10 cellular contexts compared by ENCODE assay signal in genomic region chr6:106128981-106129761, GRCh38. TPM values are rescaled to one million over a fixed set of nuclear protein-coding genes. Genes with fewer than 3 reads are reported as not detected.
DNase-seq lines count a peak whose midpoint lies in the region; ATAC-seq and TF ChIP-seq lines count a peak whose summit lies in the region.
"Had no signal": no experiment of that assay in that cellular context is flagged by ENCODE, and none has a peak within 500 bp of the region (broad histone marks: within the 10 kb centered on the region; RNA-seq: fewer than 3 reads in every experiment).

No MANE protein-coding gene starts in this region.

- peaks cover 0 to 3% of the 10 kb centered on the region in 2 donors for H3K9me3 Mint-ChIP-seq in stimulated activated naive B cell treated with anti-CD40 and anti-IgM and Interleukin-4, amounts not matched to agents 10 μg/mL and 1 μg/mL and 100 μg/mL, for 72 hours
- no peaks in the 10 kb centered on the region for H3K9me3 Mint-ChIP-seq in activated T-helper 2 cell treated with anti-CD3 and anti-CD28 coated beads, Interferon-gamma antibody, Interleukin-2, Interleukin-4, amounts not matched to agents 10 μg/mL and 5 μg/mL and 100 μg/mL, durations not matched to agents 14 hours and 24 hours and 36 hours

- POLR2A ChIA-PET in HCT116 (lab: Charles Lee): interaction anchor here (1.6 kb wide), 1 partner anchor 12 kb away, joined by 4 read pairs; no protein-coding TSS in a partner anchor
- POLR2A ChIA-PET in PC-9 (lab: Charles Lee; ENCODE audit: unreplicated experiment): interaction anchor here (0.6 kb wide), 2 partner anchors 17 to 77 kb away, joined by 7 to 8 read pairs; no protein-coding TSS in a partner anchor

- H3K27ac Mint-ChIP-seq in stimulated activated naive B cell treated with anti-CD40 and anti-IgM and Interleukin-4, amounts not matched to agents 10 μg/mL and 1 μg/mL and 100 μg/mL, for 72 hours: peak overlapping the region; percentile 20
- H3K27ac Mint-ChIP-seq in activated T-helper 2 cell treated with anti-CD3 and anti-CD28 coated beads, Interferon-gamma antibody, Interleukin-2, Interleukin-4, amounts not matched to agents 10 μg/mL and 5 μg/mL and 100 μg/mL, durations not matched to agents 14 hours and 24 hours and 36 hours: no peak overlapping the region

- H3K9ac ChIP-seq in HCT116 (ENCODE audit: low read length): no peak overlapping the region

- peak overlapping the region; percentile 1 to 36; a peak in 2 of 4 replicates for H3K4me3 ChIP-seq in HCT116 (replicated peaks in 1 of 2; ENCODE audit: low read depth in 1 of 2, low read length in 2 of 2)
- H3K4me3 ChIP-seq in PC-9: peak overlapping the region; percentile 32; the same call in 1 of the 2 replicates

- H3K9me2 ChIP-seq in HCT116 (ENCODE audit: insufficient read depth) (no peaks in the 10 kb centered on the region), PC-9 (ENCODE audit: insufficient read depth) (no peaks in the 10 kb centered on the region)

- BruUV-seq in HCT116 (replicated peaks; lab: Mats Ljungman, UMichigan) (no TSS peak), PC-9 (replicated peaks; lab: Mats Ljungman, UMichigan) (no TSS peak)

- TF ChIP-seq RAD21 in HCT116 (IDR thresholded peaks at IDR 0.05; ENCODE audit: low read depth): no peak

- no peaks in the 10 kb centered on the region for H3K36me3 ChIP-seq in HCT116 (ENCODE audit: control insufficient read depth in 1 of 2, insufficient read depth in 2 of 2, low read length in 2 of 2)
- H3K36me3 ChIP-seq in PC-9 (ENCODE audit: low read depth): no peaks in the 10 kb centered on the region

- TF ChIP-seq POLR2A in HCT116 (IDR thresholded peaks at IDR 0.05; ENCODE audit: borderline replicate concordance, extremely low read depth, insufficient read depth, insufficient read length): no peak

- CTCF ChIA-PET in HCT116 (lab: Charles Lee) (no interaction called here), PC-9 (lab: Charles Lee) (interaction anchor here (1.2 kb wide), 1 partner anchor 15 kb away, joined by 4 read pairs; no protein-coding TSS in a partner anchor)

- H3K4me3 Mint-ChIP-seq in stimulated activated naive B cell treated with anti-CD40 and anti-IgM and Interleukin-4, amounts not matched to agents 10 μg/mL and 1 μg/mL and 100 μg/mL, for 72 hours: no peak overlapping the region
- H3K4me3 Mint-ChIP-seq in activated T-helper 2 cell treated with anti-CD3 and anti-CD28 coated beads, Interferon-gamma antibody, Interleukin-2, Interleukin-4, amounts not matched to agents 10 μg/mL and 5 μg/mL and 100 μg/mL, durations not matched to agents 14 hours and 24 hours and 36 hours (ENCODE audit: low read depth): no peak overlapping the region

- H3K36me3 Mint-ChIP-seq in stimulated activated naive B cell treated with anti-CD40 and anti-IgM and Interleukin-4, amounts not matched to agents 10 μg/mL and 1 μg/mL and 100 μg/mL, for 72 hours: peaks cover 0 to 1% of the 10 kb centered on the region in 2 donors
- H3K36me3 Mint-ChIP-seq in activated T-helper 2 cell treated with anti-CD3 and anti-CD28 coated beads, Interferon-gamma antibody, Interleukin-2, Interleukin-4, amounts not matched to agents 10 μg/mL and 5 μg/mL and 100 μg/mL, durations not matched to agents 14 hours and 24 hours and 36 hours (ENCODE audit: low read depth): no peaks in the 10 kb centered on the region

- H3F3A ChIP-seq in PC-9 (ENCODE audit: insufficient read depth, low read depth): peaks cover 31% of the 10 kb centered on the region

- no peaks in the 10 kb centered on the region for H3K9me3 ChIP-seq in HCT116 (ENCODE audit: control insufficient read depth in 1 of 2, insufficient read depth in 1 of 2, low read depth in 1 of 2, low read length in 2 of 2)
- H3K9me3 ChIP-seq in PC-9 (ENCODE audit: insufficient read depth, low read depth): no peaks in the 10 kb centered on the region

- RAD21 ChIA-PET in HCT116 (lab: Charles Lee; ENCODE audit: low non-redundant PET in 1 of 2, low total read pairs in 2 of 2, uncharacterized antibody in 2 of 2, unreplicated experiment in 2 of 2): no interaction called here

- DNase-seq in HCT116 (ENCODE audit: low read depth, low spot score) (no peak), PC-9 (peak; percentile 60 to 98), fibroblast of gingiva (ENCODE audit: low read depth) (peak; percentile 79), NCI-H1105 (lab: John Stamatoyannopoulos, UW) (no peak)
- DNase-seq in stimulated activated naive B cell treated with anti-CD40 and anti-IgM and Interleukin-4, amounts not matched to agents 10 μg/mL and 1 μg/mL and 100 μg/mL, for 72 hours: no peak
- no peak for DNase-seq in activated T-helper 2 cell treated with anti-CD3 and anti-CD28 coated beads, Interferon-gamma antibody, Interleukin-2, Interleukin-4, amounts not matched to agents 10 μg/mL and 5 μg/mL and 100 μg/mL, durations not matched to agents 14 hours and 24 hours and 36 hours (ENCODE audit: low spot score)
- DNase-seq: midbrain; stimulated activated CD4-positive, alpha-beta T cell treated with anti-CD3 and anti-CD28 coated beads, Interleukin-2, amount 100 ng/mL, for 48 hours had no signal

- H2AFZ ChIP-seq in HCT116 (ENCODE audit: low read depth, low read length, poor library complexity, severe bottlenecking) (peak overlapping the region; percentile 83), PC-9 (no peak overlapping the region)

- H3K4me1 Mint-ChIP-seq in stimulated activated naive B cell treated with anti-CD40 and anti-IgM and Interleukin-4, amounts not matched to agents 10 μg/mL and 1 μg/mL and 100 μg/mL, for 72 hours: peaks cover 12 to 20% of the 10 kb centered on the region in 2 donors
- peaks cover 39% of the 10 kb centered on the region for H3K4me1 Mint-ChIP-seq in activated T-helper 2 cell treated with anti-CD3 and anti-CD28 coated beads, Interferon-gamma antibody, Interleukin-2, Interleukin-4, amounts not matched to agents 10 μg/mL and 5 μg/mL and 100 μg/mL, durations not matched to agents 14 hours and 24 hours and 36 hours (ENCODE audit: low read depth)

- H3K4me1 ChIP-seq in HCT116 (ENCODE audit: control insufficient read depth in 1 of 2, insufficient read depth in 2 of 2, low read length in 2 of 2) (peaks cover 0 to 28% of the 10 kb centered on the region in 2 experiments; a peak in 3 of 4 replicates), PC-9 (replicated peaks; ENCODE audit: insufficient read depth) (peaks cover 33% of the 10 kb centered on the region)

- no peak for TF ChIP-seq CTCF in HCT116 (IDR thresholded peaks at IDR 0.05 in 2 of 3, conservative IDR thresholded peaks at IDR 0.05 in 1 of 3; ENCODE audit: borderline replicate concordance in 1 of 3, insufficient read depth in 1 of 3, low read depth in 2 of 3, low read length in 2 of 3)
- TF ChIP-seq CTCF in PC-9 (conservative IDR thresholded peaks at IDR 0.05): no peak

- peak; percentile 48 for ATAC-seq in HCT116
- no peak for ATAC-seq in stimulated activated naive B cell treated with anti-CD40 and anti-IgM and Interleukin-4, amounts not matched to agents 10 μg/mL and 1 μg/mL and 100 μg/mL, for 72 hours (replicated peaks)
- ATAC-seq in GM21619 (IDR thresholded peaks at IDR 0.05; ENCODE audit: unreplicated experiment): no peak
- ATAC-seq: Right ventricle myocardium inferior had no signal

- peak overlapping the region; percentile 69 for H3K4me2 ChIP-seq in HCT116 (ENCODE audit: low read length)
- H3K4me2 ChIP-seq in PC-9: peak overlapping the region; percentile 64

- H3K27me3 ChIP-seq in HCT116 (ENCODE audit: insufficient read depth, low read length) (no peaks in the 10 kb centered on the region), PC-9 (ENCODE audit: insufficient read depth, low read depth) (no peaks in the 10 kb centered on the region)

- H3K79me2 ChIP-seq in HCT116 (ENCODE audit: insufficient read depth, low read length) (no peaks in the 10 kb centered on the region), PC-9 (ENCODE audit: low read depth) (no peaks in the 10 kb centered on the region)

- H3K27ac ChIP-seq in HCT116 (ENCODE audit: low read depth, low read length): no peak overlapping the region
- peak overlapping the region; percentile 84 for H3K27ac ChIP-seq in PC-9

- intact Hi-C loops in HCT116 (cut with micrococcal nuclease) (no loop called here), PC-9 (cut with micrococcal nuclease; ENCODE audit: unreplicated experiment) (loop anchor here (1.0 kb wide), 1 partner anchor 10 kb away; no protein-coding TSS in a partner anchor)
- intact Hi-C loops in activated T-helper 2 cell treated with anti-CD3 and anti-CD28 coated beads, Interferon-gamma antibody, Interleukin-2, Interleukin-4, amounts not matched to agents 10 μg/mL and 5 μg/mL and 100 μg/mL, durations not matched to agents 14 hours and 24 hours and 36 hours (cut with micrococcal nuclease): no loop called here

- H4K20me1 ChIP-seq in HCT116 (ENCODE audit: insufficient read depth): no peaks in the 10 kb centered on the region
- H4K20me1 ChIP-seq in PC-9 (ENCODE audit: insufficient read depth): no peaks in the 10 kb centered on the region

- H3K27me3 Mint-ChIP-seq in stimulated activated naive B cell treated with anti-CD40 and anti-IgM and Interleukin-4, amounts not matched to agents 10 μg/mL and 1 μg/mL and 100 μg/mL, for 72 hours: peaks cover 2 to 8% of the 10 kb centered on the region in 2 donors
- no peaks in the 10 kb centered on the region for H3K27me3 Mint-ChIP-seq in activated T-helper 2 cell treated with anti-CD3 and anti-CD28 coated beads, Interferon-gamma antibody, Interleukin-2, Interleukin-4, amounts not matched to agents 10 μg/mL and 5 μg/mL and 100 μg/mL, durations not matched to agents 14 hours and 24 hours and 36 hours (ENCODE audit: low read depth)

TF ChIP-seq in HCT116, 20 proteins besides CTCF, POLR2A, EP300 and RAD21 (continues in another document):
- no peak for TF ChIP-seq JUND (IDR thresholded peaks at IDR 0.05)
- TF ChIP-seq ZFX (IDR thresholded peaks at IDR 0.05): no peak
- TF ChIP-seq ELF1 (IDR thresholded peaks at IDR 0.05; ENCODE audit: borderline replicate concordance, low read depth): no peak
- TF ChIP-seq ATF3 (IDR thresholded peaks at IDR 0.05): no peak
- TF ChIP-seq SIN3A (IDR thresholded peaks at IDR 0.05; ENCODE audit: low read depth): no peak
- TF ChIP-seq YY1 (IDR thresholded peaks at IDR 0.05; ENCODE audit: extremely low read depth, insufficient replicate concordance, low read depth, low read length): no peak
- no peak for TF ChIP-seq EGR1 (IDR thresholded peaks at IDR 0.05; ENCODE audit: low read depth)
- TF ChIP-seq MAX (IDR thresholded peaks at IDR 0.05): no peak
- no peak; the same call in 1 of the 2 replicates for TF ChIP-seq FOSL1 (IDR thresholded peaks at IDR 0.05; ENCODE audit: low read depth)

RNA-seq across cellular contexts. Expression of gene PRDM1, which starts 43.0 kb away (rescaled TPM):
- total RNA-seq in HCT116 (2021; ENCODE audit: unreplicated experiment): 3.4 TPM
- 1.3 and 2.6 TPM in 2 replicates for polyA plus RNA-seq in HCT116 (2012)
- total RNA-seq in PC-9 (2021): 1.4 and 2.6 TPM in 2 replicates
- 49.1 and 52.3 TPM in 2 replicates for total RNA-seq in activated T-helper 2 cell treated with anti-CD3 and anti-CD28 coated beads, Interferon-gamma antibody, Interleukin-2, Interleukin-4, amounts not matched to agents 10 μg/mL and 5 μg/mL and 100 μg/mL, durations not matched to agents 14 hours and 24 hours and 36 hours

Comparison
In these comparisons a context has a peak if more than half of its experiments do, and no peak if none do; other contexts are left out.
1. DNase-seq: peak in PC-9 (2 of 2) and fibroblast of gingiva (single experiment); none in HCT116 (single experiment), stimulated activated naive B cell treated with anti-CD40 and anti-IgM and Interleukin-4, amounts not matched to agents 10 μg/mL and 1 μg/mL and 100 μg/mL, for 72 hours (single experiment), NCI-H1105 (single experiment) and activated T-helper 2 cell treated with anti-CD3 and anti-CD28 coated beads, Interferon-gamma antibody, Interleukin-2, Interleukin-4, amounts not matched to agents 10 μg/mL and 5 μg/mL and 100 μg/mL, durations not matched to agents 14 hours and 24 hours and 36 hours (single experiment).
2. RNA of gene PRDM1, which starts 43.0 kb away (total RNA-seq): 49.1 to 52.3 TPM in activated T-helper 2 cell treated with anti-CD3 and anti-CD28 coated beads, Interferon-gamma antibody, Interleukin-2, Interleukin-4, amounts not matched to agents 10 μg/mL and 5 μg/mL and 100 μg/mL, durations not matched to agents 14 hours and 24 hours and 36 hours; 3.4 TPM in HCT116 (single experiment) and 1.4 to 2.6 TPM in PC-9; every median in the first group is over 10 times any median in the second.